In genomic region chrX:129981207-129981553, GRCh38 we compare ENCODE assay signal across 1 cellular context.
A peak's percentile ranks its signal among the peaks of the same experiment; 100 is the strongest.
TF ChIP-seq lines count a peak whose summit lies in the region.

No MANE protein-coding gene starts in this region.

TF ChIP-seq in HepG2, 621 proteins besides CTCF, POLR2A, EP300 and RAD21:
- peak; percentile 10; the same call in 1 of the 2 replicates for TF ChIP-seq ZNF687 (CRISPR knock-in tag; IDR thresholded peaks at IDR 0.05)
- no peak for TF ChIP-seq REL (CRISPR knock-in tag; conservative IDR thresholded peaks at IDR 0.05)
- TF ChIP-seq FOXC1 (CRISPR knock-in tag; IDR thresholded peaks at IDR 0.05; ENCODE audit: borderline replicate concordance) = 0 out of 2 replicates have a peak, but pooled peaks have one; percentile 9
- TF ChIP-seq RFXANK (CRISPR knock-in tag; IDR thresholded peaks at IDR 0.05) = no peak
- TF ChIP-seq HDAC2 (CRISPR knock-in tag; IDR thresholded peaks at IDR 0.05) = no peak
